25 cellular contexts compared by ENCODE assay signal in genomic region chr11:35902961-35903360, GRCh38. TPM values are rescaled to one million over a fixed set of nuclear protein-coding genes. Genes with fewer than 3 reads are reported as not detected.
A peak's percentile ranks its signal among the peaks of the same experiment; 100 is the strongest.
DNase-seq lines count a peak whose midpoint lies in the region; ATAC-seq, FAIRE-seq and TF ChIP-seq lines count a peak whose summit lies in the region.
"Had no signal": no experiment of that assay in that cellular context is flagged by ENCODE, and none has a peak within 500 bp of the region (broad histone marks: within the 10 kb centered on the region; RNA-seq: fewer than 3 reads in every experiment).

No MANE protein-coding gene starts in this region.

- TF ChIP-seq POLR2A in H1 (IDR thresholded peaks at IDR 0.05; ENCODE audit: control extremely low read depth in 1 of 2, low read depth in 2 of 2, low read length in 2 of 2): no peak
- no peak for TF ChIP-seq POLR2A in H54 (IDR thresholded peaks at IDR 0.05; ENCODE audit: low read depth, low read length)

- no peak overlapping the region for H3K4me2 ChIP-seq in SK-N-SH
- H3K4me2 ChIP-seq in H1 (ENCODE audit: insufficient read depth in 1 of 2, low read depth in 2 of 2, low read length in 2 of 2): no peak overlapping the region
- H3K4me2 ChIP-seq: BLaER1 had no signal

- H3K9me3 Mint-ChIP-seq in WTC11 (peaks cover 46% of the 10 kb centered on the region), endothelial cell (ENCODE audit: unreplicated experiment) (peaks cover 11% of the 10 kb centered on the region)

- H3K79me2 ChIP-seq in SK-N-SH (ENCODE audit: insufficient read depth): no peaks in the 10 kb centered on the region
- H3K79me2 ChIP-seq in H1 (ENCODE audit: control insufficient read depth in 1 of 2, insufficient read depth in 2 of 2, low read length in 2 of 2): no peaks in the 10 kb centered on the region

- H4K91ac ChIP-seq in H1 (replicated peaks; ENCODE audit: insufficient read length, low read length): no peak overlapping the region

- H3K27ac ChIP-seq in SK-N-SH (ENCODE audit: low read depth in 2 of 2, low read length in 1 of 2) (no peak overlapping the region), H1 (ENCODE audit: low read depth, low read length) (no peak overlapping the region)
- H3K27ac ChIP-seq: 22Rv1, BLaER1 had no signal

- H3K27me3 ChIP-seq in SK-N-SH (ENCODE audit: insufficient read depth): no peaks in the 10 kb centered on the region
- no peaks in the 10 kb centered on the region for H3K27me3 ChIP-seq in H1 (replicated peaks in 1 of 4; ENCODE audit: control insufficient read depth in 3 of 4, extremely low read depth in 1 of 4, insufficient read depth in 3 of 4, low read length in 3 of 4)
- H3K27me3 ChIP-seq: BE2C, BLaER1 had no signal

- H2BK120ac ChIP-seq in H1 (replicated peaks; ENCODE audit: low read depth, low read length): no peak overlapping the region

- H3K4me3 Mint-ChIP-seq in WTC11: no peak overlapping the region
- no peak overlapping the region for H3K4me3 Mint-ChIP-seq in endothelial cell (ENCODE audit: unreplicated experiment)
- H3K4me3 Mint-ChIP-seq: CD14-positive monocyte; CD4-positive, alpha-beta memory T cell; CD4-positive, CD25-positive, alpha-beta regulatory T cell; CD8-positive, alpha-beta memory T cell had no signal

- H3K4me1 Mint-ChIP-seq in WTC11 (no peaks in the 10 kb centered on the region), endothelial cell (ENCODE audit: unreplicated experiment) (no peaks in the 10 kb centered on the region)
- H3K4me1 Mint-ChIP-seq: CD4-positive, alpha-beta memory T cell; CD4-positive, CD25-positive, alpha-beta regulatory T cell; CD8-positive, alpha-beta memory T cell had no signal

- TF ChIP-seq CTCF in SK-N-SH (IDR thresholded peaks at IDR 0.05): no peak
- TF ChIP-seq CTCF in WTC11 (IDR thresholded peaks at IDR 0.05): no peak
- TF ChIP-seq CTCF in H1 (IDR thresholded peaks at IDR 0.05; ENCODE audit: control extremely low read depth in 1 of 3, insufficient read depth in 1 of 3, low read depth in 1 of 3, low read length in 3 of 3): no peak
- no peak for TF ChIP-seq CTCF in endothelial cell (IDR thresholded peaks at IDR 0.05; ENCODE audit: unreplicated experiment)

- no peak for TF ChIP-seq RAD21 in SK-N-SH (IDR thresholded peaks at IDR 0.05; ENCODE audit: low read length)
- no peak for TF ChIP-seq RAD21 in H1 (IDR thresholded peaks at IDR 0.05 in 1 of 2, conservative IDR thresholded peaks at IDR 0.05 in 1 of 2; ENCODE audit: low read depth in 2 of 2, low read length in 2 of 2)

- H3K14ac ChIP-seq in H1 (ENCODE audit: insufficient read length): no peak overlapping the region

- H3K9ac ChIP-seq in SK-N-SH (no peak overlapping the region), H1 (replicated peaks in 1 of 4; ENCODE audit: extremely low read depth in 1 of 4, low read depth in 3 of 4, low read length in 3 of 4) (no peak overlapping the region)
- H3K9ac ChIP-seq: BLaER1 had no signal

- H3K36me3 Mint-ChIP-seq in WTC11 (peaks cover 20% of the 10 kb centered on the region), endothelial cell (ENCODE audit: low read depth, unreplicated experiment) (peaks cover 7% of the 10 kb centered on the region)
- H3K36me3 Mint-ChIP-seq: CD14-positive monocyte; CD4-positive, alpha-beta memory T cell; CD4-positive, CD25-positive, alpha-beta regulatory T cell; CD8-positive, alpha-beta memory T cell had no signal

- no peak overlapping the region for H4K8ac ChIP-seq in H1 (ENCODE audit: extremely low read depth, insufficient read depth, low read length)

- CTCF ChIA-PET in SK-N-SH (lab: Yijun Ruan, JAX) (no interaction called here), WTC11 (lab: Charles Lee) (no interaction called here), H1 (lab: Charles Lee; ENCODE audit: partially characterized antibody) (no interaction called here)

- H2BK12ac ChIP-seq in H1 (ENCODE audit: low read depth, low read length): no peak overlapping the region

- no peak overlapping the region for H2BK5ac ChIP-seq in H1 (ENCODE audit: low read depth, low read length)

- H3K4me3 ChIP-seq in SK-N-SH (ENCODE audit: low read depth in 2 of 2, low read length in 1 of 2) (no peak overlapping the region), H1 (ENCODE audit: extremely low read depth in 1 of 4, insufficient read depth in 2 of 4, low read depth in 3 of 4, low read length in 4 of 4) (no peak overlapping the region)
- H3K4me3 ChIP-seq: BLaER1 had no signal

- TF ChIP-seq EP300 in SK-N-SH (IDR thresholded peaks at IDR 0.05; ENCODE audit: borderline replicate concordance in 1 of 2, low read depth in 1 of 2, low read length in 1 of 2): no peak
- TF ChIP-seq EP300 in H1 (IDR thresholded peaks at IDR 0.05; ENCODE audit: borderline replicate concordance in 1 of 2, low read depth in 2 of 2, low read length in 2 of 2): no peak

- DNase-seq in SK-N-SH (no peak), WTC11 (ENCODE audit: low spot score) (no peak), H1 (ENCODE audit: low read depth in 1 of 2, low spot score in 2 of 2) (no peak), endothelial cell (ENCODE audit: low spot score) (no peak), left colon (no peak), H54 (ENCODE audit: insufficient read length, low spot score) (no peak)
- DNase-seq: ACHN; BE2C; C1 segment of cervical spinal cord; CD4-positive, alpha-beta memory T cell; CD4-positive, CD25-positive, alpha-beta regulatory T cell; CD8-positive, alpha-beta memory T cell; COR-L47; DMS 273 treated with DMSO at 0.1 percent for 48 hours; DMS153; DMS79 treated with DMSO at 0.1 percent for 48 hours; GF-D8 had no signal

- no peak overlapping the region for H3K4ac ChIP-seq in H1 (replicated peaks; ENCODE audit: insufficient read length, low read depth, low read length)

- no peak overlapping the region for H4K5ac ChIP-seq in H1 (ENCODE audit: insufficient read length, low read depth, low read length)

- FAIRE-seq in H1 (lab: Jason Lieb, UNC) (no peak), H54 (lab: Jason Lieb, UNC) (no peak)
- FAIRE-seq: G401.6, GM12891, GM19239 had no signal

- no peak for ATAC-seq in SK-N-SH treated with all-trans-retinoic acid at 6 μM for 48 hours
- ATAC-seq in WTC11: no peak
- no peak for ATAC-seq in HG03025 (IDR thresholded peaks at IDR 0.05; ENCODE audit: low FRiP score, unreplicated experiment)
- ATAC-seq in left colon: no peak

- H2AFZ ChIP-seq in SK-N-SH (ENCODE audit: low read depth) (no peak overlapping the region), H1 (ENCODE audit: low read length) (no peak overlapping the region)

- H3K18ac ChIP-seq in H1 (ENCODE audit: extremely low read depth, low read length): no peak overlapping the region

- no peaks in the 10 kb centered on the region for H3K9me2 ChIP-seq in SK-N-SH

- POLR2A ChIA-PET in SK-N-SH (lab: Yijun Ruan, JAX) (no interaction called here), WTC11 (lab: Charles Lee) (no interaction called here), H1 (lab: Charles Lee; ENCODE audit: partially characterized antibody) (no interaction called here)

- H2BK20ac ChIP-seq in H1 (ENCODE audit: low read length): no peak overlapping the region

- H3K23ac ChIP-seq in H1 (ENCODE audit: insufficient read length): no peak overlapping the region

- H3K36me3 ChIP-seq in SK-N-SH (replicated peaks in 1 of 2; ENCODE audit: control insufficient read depth in 1 of 2, insufficient read depth in 2 of 2, low read length in 1 of 2): no peaks in the 10 kb centered on the region
- H3K36me3 ChIP-seq in H1 (ENCODE audit: control insufficient read depth in 2 of 4, insufficient read depth in 4 of 4, low read length in 3 of 4): no peaks in the 10 kb centered on the region
- H3K36me3 ChIP-seq: BE2C, BLaER1 had no signal

- H4K20me1 ChIP-seq in SK-N-SH (ENCODE audit: insufficient read depth): no peaks in the 10 kb centered on the region
- H4K20me1 ChIP-seq in H1 (replicated peaks in 1 of 2; ENCODE audit: control insufficient read depth in 1 of 2, insufficient read depth in 2 of 2, low read length in 2 of 2): no peaks in the 10 kb centered on the region
- H4K20me1 ChIP-seq: BLaER1 had no signal

- intact Hi-C loops in left colon (cut with DNase I, micrococcal nuclease): no loop called here

- H3K27me3 Mint-ChIP-seq in WTC11 (ENCODE audit: low read depth) (0 out of 2 replicates have a peak, but pooled peaks cover 4% of the 10 kb centered on the region), endothelial cell (ENCODE audit: unreplicated experiment) (peaks cover 3% of the 10 kb centered on the region)
- H3K27me3 Mint-ChIP-seq: CD4-positive, CD25-positive, alpha-beta regulatory T cell had no signal

- no peak overlapping the region for H2AK5ac ChIP-seq in H1 (ENCODE audit: low read depth, low read length)

- H3K9me3 ChIP-seq in SK-N-SH (peaks cover 18% of the 10 kb centered on the region), H1 (ENCODE audit: insufficient read depth in 2 of 2, low read depth in 1 of 2, low read length in 1 of 2) (peaks cover 16% of the 10 kb centered on the region in 2 experiments)
- H3K9me3 ChIP-seq: BE2C had no signal

- H3K27ac Mint-ChIP-seq in WTC11: no peak overlapping the region
- peak overlapping the region; percentile 48 for H3K27ac Mint-ChIP-seq in endothelial cell (ENCODE audit: unreplicated experiment)
- H3K27ac Mint-ChIP-seq: CD14-positive monocyte; CD4-positive, alpha-beta memory T cell; CD4-positive, CD25-positive, alpha-beta regulatory T cell; CD8-positive, alpha-beta memory T cell had no signal

- H3K79me1 ChIP-seq in H1 (ENCODE audit: low read depth, low read length): no peaks in the 10 kb centered on the region

- no peak overlapping the region for H2BK15ac ChIP-seq in H1 (ENCODE audit: low read length)

- H3F3A ChIP-seq in SK-N-SH (replicated peaks; ENCODE audit: insufficient read depth): no peaks in the 10 kb centered on the region

- H3K56ac ChIP-seq in H1 (replicated peaks; ENCODE audit: insufficient read length, low read depth, low read length): no peak overlapping the region

- H3K4me1 ChIP-seq in SK-N-SH (ENCODE audit: control insufficient read depth in 1 of 2, insufficient read depth in 2 of 2, low read depth in 1 of 2, low read length in 1 of 2): no peaks in the 10 kb centered on the region
- H3K4me1 ChIP-seq in H1 (replicated peaks in 1 of 4; ENCODE audit: control insufficient read depth in 3 of 4, insufficient read depth in 4 of 4, low read length in 3 of 4): no peaks in the 10 kb centered on the region
- H3K4me1 ChIP-seq: BE2C, BLaER1 had no signal

- no peaks in the 10 kb centered on the region for H3K23me2 ChIP-seq in H1 (ENCODE audit: low read depth, low read length)

RNA-seq across cellular contexts. Expression of gene LDLRAD3, which starts 40.9 kb away (rescaled TPM):
- polyA plus RNA-seq in SK-N-SH (2012; rRNA removed) (10.6 and 11.0 TPM in 2 replicates), H1 (2011; rRNA removed) (22.8 and 22.9 TPM in 2 replicates)
- polyA plus RNA-seq in SK-N-SH (2012; cell fraction: cytosol; rRNA removed): 9.4 and 10.9 TPM in 2 replicates
- 6.1 and 10.9 TPM in 2 replicates for polyA plus RNA-seq in SK-N-SH (2012; cell fraction: nucleus; rRNA removed)
- total RNA-seq in WTC11 (2021) (12.6 to 14.5 TPM (median 14.5 TPM) in 3 replicates), endothelial cell (ENCODE audit: unreplicated experiment) (28.5 TPM), left colon (1 to 10 TPM; 2.3 to 2.9 TPM)
- 18.6 and 22.6 TPM in 2 replicates for total RNA-seq in H1 (2021; fragmentation: NEBNext Ultra II Directional; extraction: Animal tissue kit (Norgen Biotek cat#: 25700))
- 14.7 TPM for polyA plus RNA-seq in H1 (2011; cell fraction: cytosol; rRNA removed)
- polyA plus RNA-seq in H1 (2011; cell fraction: nucleus; rRNA removed): 16.2 TPM
- polyA plus RNA-seq in H1 (2012, experiment 1 of 2): 12.7 to 13.6 TPM (median 13.0 TPM) in 4 replicates
- polyA plus RNA-seq in H1 (2012, experiment 2 of 2): 8.1 TPM
- 18.0 TPM for polyA plus RNA-seq in H1 (2013, experiment 1 of 2)
- 23.4 TPM for polyA plus RNA-seq in H1 (2013, experiment 2 of 2)
- 23.1 and 31.5 TPM in 2 replicates for polyA minus RNA-seq in H1 (2011; rRNA and poly(A)+ RNA removed)
- 26.1 TPM for polyA minus RNA-seq in H1 (2011; cell fraction: cytosol; rRNA and poly(A)+ RNA removed)
- polyA minus RNA-seq in H1 (2011; cell fraction: nucleus; rRNA and poly(A)+ RNA removed): 26.4 TPM
- total RNA-seq: CD4-positive, alpha-beta memory T cell; CD4-positive, CD25-positive, alpha-beta regulatory T cell had no signal
- polyA plus RNA-seq: CD4-positive, alpha-beta memory T cell; CD8-positive, alpha-beta memory T cell had no signal
